Comparison of ENCODE assay signal across 1 cellular context in the genomic region with DNA sequence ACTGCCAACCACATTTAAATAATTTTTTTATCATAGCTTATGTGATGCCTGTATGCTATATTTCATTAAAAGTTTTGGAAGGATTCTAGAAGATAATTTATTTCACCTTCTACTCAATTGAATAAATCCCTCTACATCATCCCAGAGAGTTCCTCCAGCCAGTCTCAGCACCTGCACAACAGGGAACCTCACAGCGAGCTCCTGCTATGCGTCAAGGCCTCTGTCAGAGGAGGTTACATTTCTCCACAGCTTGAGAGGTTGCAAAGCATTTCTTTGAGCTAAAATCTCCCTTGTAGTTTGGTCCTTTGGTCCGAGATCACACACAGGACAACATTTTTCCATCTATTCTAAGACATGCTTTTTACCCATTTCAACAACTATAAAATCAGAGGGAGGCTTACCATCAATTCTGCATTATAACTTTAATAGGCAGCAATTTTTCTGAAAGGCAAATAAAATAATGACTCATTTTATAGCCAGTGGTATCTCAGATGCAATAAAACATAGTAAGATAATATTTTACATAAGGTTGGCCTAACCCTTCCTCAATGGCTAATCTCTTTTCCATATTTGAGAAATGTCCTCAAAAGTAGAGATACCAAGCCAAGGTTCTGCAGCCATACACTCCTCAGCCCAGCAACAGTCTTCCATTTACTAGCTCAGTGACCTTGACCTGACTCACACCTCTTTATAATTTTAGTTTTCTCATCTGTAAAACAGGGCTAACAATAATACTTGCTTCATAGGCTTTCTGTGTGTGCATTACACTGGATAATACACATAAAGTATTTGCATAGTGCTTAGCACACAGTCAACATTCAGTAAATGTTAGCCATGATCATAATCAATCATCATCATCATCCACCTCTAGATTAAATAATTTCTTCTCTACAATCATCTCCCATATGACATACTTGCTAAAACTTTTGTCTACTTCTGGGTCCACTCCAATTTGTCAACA.
TF ChIP-seq lines count a peak whose summit lies in the region.

No MANE protein-coding gene starts in this region.

TF ChIP-seq in HEK293, 187 proteins besides CTCF, POLR2A, EP300 and RAD21 (continued from another document and continues in another):
- TF ChIP-seq, protein P1, sequence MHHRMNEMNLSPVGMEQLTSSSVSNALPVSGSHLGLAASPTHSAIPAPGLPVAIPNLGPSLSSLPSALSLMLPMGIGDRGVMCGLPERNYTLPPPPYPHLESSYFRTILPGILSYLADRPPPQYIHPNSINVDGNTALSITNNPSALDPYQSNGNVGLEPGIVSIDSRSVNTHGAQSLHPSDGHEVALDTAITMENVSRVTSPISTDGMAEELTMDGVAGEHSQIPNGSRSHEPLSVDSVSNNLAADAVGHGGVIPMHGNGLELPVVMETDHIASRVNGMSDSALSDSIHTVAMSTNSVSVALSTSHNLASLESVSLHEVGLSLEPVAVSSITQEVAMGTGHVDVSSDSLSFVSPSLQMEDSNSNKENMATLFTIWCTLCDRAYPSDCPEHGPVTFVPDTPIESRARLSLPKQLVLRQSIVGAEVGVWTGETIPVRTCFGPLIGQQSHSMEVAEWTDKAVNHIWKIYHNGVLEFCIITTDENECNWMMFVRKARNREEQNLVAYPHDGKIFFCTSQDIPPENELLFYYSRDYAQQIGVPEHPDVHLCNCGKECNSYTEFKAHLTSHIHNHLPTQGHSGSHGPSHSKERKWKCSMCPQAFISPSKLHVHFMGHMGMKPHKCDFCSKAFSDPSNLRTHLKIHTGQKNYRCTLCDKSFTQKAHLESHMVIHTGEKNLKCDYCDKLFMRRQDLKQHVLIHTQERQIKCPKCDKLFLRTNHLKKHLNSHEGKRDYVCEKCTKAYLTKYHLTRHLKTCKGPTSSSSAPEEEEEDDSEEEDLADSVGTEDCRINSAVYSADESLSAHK (tag by site-specific recombination; IDR thresholded peaks at IDR 0.05), result peak; percentile 61; the same call in 1 of the 2 replicates
- TF ChIP-seq ZNF624 (tag by site-specific recombination; IDR thresholded peaks at IDR 0.05) (no peak), KLF10 (tag by site-specific recombination; IDR thresholded peaks at IDR 0.05) (no peak), SETDB1 (IDR thresholded peaks at IDR 0.05; ENCODE audit: insufficient read length, low read length) (no peak), KLF16 (tag by site-specific recombination; IDR thresholded peaks at IDR 0.05) (0 out of 2 replicates have a peak, but pooled peaks have one; percentile 39), ZNF174 (tag by site-specific recombination; IDR thresholded peaks at IDR 0.05) (no peak), KLF1 (tag by site-specific recombination; IDR thresholded peaks at IDR 0.05) (no peak), ZNF280D (tag by site-specific recombination; IDR thresholded peaks at IDR 0.05) (no peak), ZNF549 (tag by site-specific recombination; IDR thresholded peaks at IDR 0.05) (no peak), ZNF555 (tag by site-specific recombination; conservative IDR thresholded peaks at IDR 0.05) (no peak), ZNF354C (tag by site-specific recombination; IDR thresholded peaks at IDR 0.05; ENCODE audit: borderline replicate concordance, low read depth) (no peak), ZIC2 (tag by site-specific recombination; IDR thresholded peaks at IDR 0.05) (peak; percentile 79), ZNF596 (tag by site-specific recombination; IDR thresholded peaks at IDR 0.05) (peak; percentile 58; the same call in 1 of the 2 replicates), ZNF148 (tag by site-specific recombination; IDR thresholded peaks at IDR 0.05; ENCODE audit: borderline replicate concordance) (no peak), ZNF529 (tag by site-specific recombination; IDR thresholded peaks at IDR 0.05; ENCODE audit: insufficient replicate concordance) (no peak), ZNF112 (tag by site-specific recombination; IDR thresholded peaks at IDR 0.05) (no peak), RBAK (tag by site-specific recombination; IDR thresholded peaks at IDR 0.05) (no peak), KLF8 (tag by site-specific recombination; IDR thresholded peaks at IDR 0.05) (no peak), PATZ1 (tag by site-specific recombination; IDR thresholded peaks at IDR 0.05) (no peak), ZNF366 (tag by site-specific recombination; conservative IDR thresholded peaks at IDR 0.05) (no peak), ZNF274 (IDR thresholded peaks at IDR 0.05; ENCODE audit: low read length) (no peak), ZNF274 (tag by site-specific recombination; IDR thresholded peaks at IDR 0.05; ENCODE audit: borderline replicate concordance) (no peak), ZNF830 (tag by site-specific recombination; IDR thresholded peaks at IDR 0.05; ENCODE audit: low read depth) (peak; percentile 26; the same call in 1 of the 2 replicates), MYNN (tag by site-specific recombination; IDR thresholded peaks at IDR 0.05; ENCODE audit: borderline replicate concordance) (no peak), INSM2 (tag by site-specific recombination; IDR thresholded peaks at IDR 0.05) (no peak), OVOL3 (tag by site-specific recombination; IDR thresholded peaks at IDR 0.05) (no peak), EGR2 (tag by site-specific recombination; IDR thresholded peaks at IDR 0.05; ENCODE audit: low read depth) (no peak), HOXC10 (CRISPR knock-in tag; IDR thresholded peaks at IDR 0.05) (no peak), ZSCAN30 (tag by site-specific recombination; IDR thresholded peaks at IDR 0.05) (peak; percentile 48; the same call in 1 of the 2 replicates), ZNF561 (tag by site-specific recombination; IDR thresholded peaks at IDR 0.05; ENCODE audit: borderline replicate concordance) (no peak), ZNF132 (tag by site-specific recombination; IDR thresholded peaks at IDR 0.05; ENCODE audit: borderline replicate concordance) (no peak), ZNF248 (tag by site-specific recombination; IDR thresholded peaks at IDR 0.05) (no peak), ZNF335 (tag by site-specific recombination; conservative IDR thresholded peaks at IDR 0.05) (no peak), ZNF19 (tag by site-specific recombination; IDR thresholded peaks at IDR 0.05; ENCODE audit: low read depth) (no peak), ZNF514 (tag by site-specific recombination; IDR thresholded peaks at IDR 0.05) (no peak), ZNF391 (tag by site-specific recombination; IDR thresholded peaks at IDR 0.05; ENCODE audit: borderline replicate concordance, low read depth) (no peak), ZNF792 (tag by site-specific recombination; IDR thresholded peaks at IDR 0.05) (no peak), ZNF843 (tag by site-specific recombination; IDR thresholded peaks at IDR 0.05) (peak; percentile 78), KLF7 (tag by site-specific recombination; IDR thresholded peaks at IDR 0.05; ENCODE audit: borderline replicate concordance) (no peak), ZNF623 (tag by site-specific recombination; IDR thresholded peaks at IDR 0.05) (no peak)
- TF ChIP-seq, protein P2, sequence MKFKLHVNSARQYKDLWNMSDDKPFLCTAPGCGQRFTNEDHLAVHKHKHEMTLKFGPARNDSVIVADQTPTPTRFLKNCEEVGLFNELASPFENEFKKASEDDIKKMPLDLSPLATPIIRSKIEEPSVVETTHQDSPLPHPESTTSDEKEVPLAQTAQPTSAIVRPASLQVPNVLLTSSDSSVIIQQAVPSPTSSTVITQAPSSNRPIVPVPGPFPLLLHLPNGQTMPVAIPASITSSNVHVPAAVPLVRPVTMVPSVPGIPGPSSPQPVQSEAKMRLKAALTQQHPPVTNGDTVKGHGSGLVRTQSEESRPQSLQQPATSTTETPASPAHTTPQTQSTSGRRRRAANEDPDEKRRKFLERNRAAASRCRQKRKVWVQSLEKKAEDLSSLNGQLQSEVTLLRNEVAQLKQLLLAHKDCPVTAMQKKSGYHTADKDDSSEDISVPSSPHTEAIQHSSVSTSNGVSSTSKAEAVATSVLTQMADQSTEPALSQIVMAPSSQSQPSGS (tag by site-specific recombination; IDR thresholded peaks at IDR 0.05; ENCODE audit: low read depth), result no peak
- TF ChIP-seq, protein P3, sequence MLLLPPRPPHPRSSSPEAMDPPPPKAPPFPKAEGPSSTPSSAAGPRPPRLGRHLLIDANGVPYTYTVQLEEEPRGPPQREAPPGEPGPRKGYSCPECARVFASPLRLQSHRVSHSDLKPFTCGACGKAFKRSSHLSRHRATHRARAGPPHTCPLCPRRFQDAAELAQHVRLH (tag by site-specific recombination; IDR thresholded peaks at IDR 0.05), result 0 out of 2 replicates have a peak, but pooled peaks have one; percentile 52
- TF ChIP-seq, protein P4, sequence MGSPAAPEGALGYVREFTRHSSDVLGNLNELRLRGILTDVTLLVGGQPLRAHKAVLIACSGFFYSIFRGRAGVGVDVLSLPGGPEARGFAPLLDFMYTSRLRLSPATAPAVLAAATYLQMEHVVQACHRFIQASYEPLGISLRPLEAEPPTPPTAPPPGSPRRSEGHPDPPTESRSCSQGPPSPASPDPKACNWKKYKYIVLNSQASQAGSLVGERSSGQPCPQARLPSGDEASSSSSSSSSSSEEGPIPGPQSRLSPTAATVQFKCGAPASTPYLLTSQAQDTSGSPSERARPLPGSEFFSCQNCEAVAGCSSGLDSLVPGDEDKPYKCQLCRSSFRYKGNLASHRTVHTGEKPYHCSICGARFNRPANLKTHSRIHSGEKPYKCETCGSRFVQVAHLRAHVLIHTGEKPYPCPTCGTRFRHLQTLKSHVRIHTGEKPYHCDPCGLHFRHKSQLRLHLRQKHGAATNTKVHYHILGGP (tag by site-specific recombination; IDR thresholded peaks at IDR 0.05), result no peak
- TF ChIP-seq, protein P5, sequence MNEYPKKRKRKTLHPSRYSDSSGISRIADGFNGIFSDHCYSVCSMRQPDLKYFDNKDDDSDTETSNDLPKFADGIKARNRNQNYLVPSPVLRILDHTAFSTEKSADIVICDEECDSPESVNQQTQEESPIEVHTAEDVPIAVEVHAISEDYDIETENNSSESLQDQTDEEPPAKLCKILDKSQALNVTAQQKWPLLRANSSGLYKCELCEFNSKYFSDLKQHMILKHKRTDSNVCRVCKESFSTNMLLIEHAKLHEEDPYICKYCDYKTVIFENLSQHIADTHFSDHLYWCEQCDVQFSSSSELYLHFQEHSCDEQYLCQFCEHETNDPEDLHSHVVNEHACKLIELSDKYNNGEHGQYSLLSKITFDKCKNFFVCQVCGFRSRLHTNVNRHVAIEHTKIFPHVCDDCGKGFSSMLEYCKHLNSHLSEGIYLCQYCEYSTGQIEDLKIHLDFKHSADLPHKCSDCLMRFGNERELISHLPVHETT (tag by site-specific recombination; IDR thresholded peaks at IDR 0.05), result no peak
